1 cellular context compared by ENCODE assay signal in genomic region chr1:40919475-40920011, GRCh38.
TF ChIP-seq lines count a peak whose summit lies in the region.

No MANE protein-coding gene starts in this region.

TF ChIP-seq in HepG2, 621 proteins besides CTCF, POLR2A, EP300 and RAD21 (continued from another document and continues in another):
- TF ChIP-seq RXRB (CRISPR knock-in tag; IDR thresholded peaks at IDR 0.05; ENCODE audit: borderline replicate concordance) (peak; percentile 98), ZNF574 (CRISPR knock-in tag; IDR thresholded peaks at IDR 0.05) (peak; percentile 77), FOXC1 (CRISPR knock-in tag; IDR thresholded peaks at IDR 0.05; ENCODE audit: borderline replicate concordance) (no peak; the same call in 1 of the 2 replicates), PLSCR1 (CRISPR knock-in tag; IDR thresholded peaks at IDR 0.05; ENCODE audit: borderline replicate concordance) (no peak), ATF7 (IDR thresholded peaks at IDR 0.05) (no peak), ATF7 (CRISPR knock-in tag; IDR thresholded peaks at IDR 0.05) (peak; percentile 83), ZNF205 (CRISPR knock-in tag; IDR thresholded peaks at IDR 0.05) (peak; percentile 79; the same call in 1 of the 2 replicates), MIXL1 (CRISPR knock-in tag; IDR thresholded peaks at IDR 0.05) (peak; percentile 61; the same call in 1 of the 2 replicates), HDAC1 (CRISPR knock-in tag; IDR thresholded peaks at IDR 0.05) (peak; percentile 94), ZNF503 (CRISPR knock-in tag; IDR thresholded peaks at IDR 0.05) (peak; percentile 35; the same call in 1 of the 2 replicates), PAXIP1 (CRISPR knock-in tag; conservative IDR thresholded peaks at IDR 0.05) (peak; percentile 98), ZNF496 (CRISPR knock-in tag; IDR thresholded peaks at IDR 0.05; ENCODE audit: insufficient replicate concordance) (no peak), IKZF5 (CRISPR knock-in tag; IDR thresholded peaks at IDR 0.05) (peak; percentile 94), ZNF687 (CRISPR knock-in tag; IDR thresholded peaks at IDR 0.05) (peak; percentile 98), MEIS2 (CRISPR knock-in tag; IDR thresholded peaks at IDR 0.05) (peak; percentile 90; the same call in 1 of the 2 replicates), JUN (CRISPR knock-in tag; IDR thresholded peaks at IDR 0.05) (peak; percentile 58; the same call in 1 of the 2 replicates), POLR2G (IDR thresholded peaks at IDR 0.05; ENCODE audit: low read depth, low read length) (peak; percentile 77; the same call in 1 of the 2 replicates), NFYB (CRISPR knock-in tag; IDR thresholded peaks at IDR 0.05) (no peak), ARID5B (CRISPR knock-in tag; IDR thresholded peaks at IDR 0.05) (peak; percentile 95), ZMAT3 (CRISPR knock-in tag; conservative IDR thresholded peaks at IDR 0.05) (peak; percentile 72; the same call in 1 of the 2 replicates), ZSCAN29 (CRISPR knock-in tag; conservative IDR thresholded peaks at IDR 0.05) (peak; percentile 93; the same call in 1 of the 2 replicates), ZBTB4 (CRISPR knock-in tag; IDR thresholded peaks at IDR 0.05; ENCODE audit: borderline replicate concordance) (peak; percentile 42; the same call in 1 of the 2 replicates), HIC2 (CRISPR knock-in tag; IDR thresholded peaks at IDR 0.05; ENCODE audit: low read depth) (peak; percentile 100), ARNTL (CRISPR knock-in tag; IDR thresholded peaks at IDR 0.05) (peak; percentile 86; the same call in 1 of the 2 replicates), ZNF33A (CRISPR knock-in tag; IDR thresholded peaks at IDR 0.05; ENCODE audit: borderline replicate concordance) (no peak), ETV5 (CRISPR knock-in tag; IDR thresholded peaks at IDR 0.05; ENCODE audit: borderline replicate concordance) (peak; percentile 78), ZNF563 (CRISPR knock-in tag; IDR thresholded peaks at IDR 0.05) (peak; percentile 69; the same call in 1 of the 2 replicates), ZNF792 (CRISPR knock-in tag; IDR thresholded peaks at IDR 0.05) (peak; percentile 91), ZNF878 (CRISPR knock-in tag; IDR thresholded peaks at IDR 0.05) (peak; percentile 70; the same call in 1 of the 2 replicates), PCBP1 (IDR thresholded peaks at IDR 0.05; ENCODE audit: borderline replicate concordance, low read depth, low read length) (0 out of 2 replicates have a peak, but pooled peaks have one; percentile 31)
